In genomic region chr7:111729483-111729882, GRCh38 we compare ENCODE assay signal across 30 cellular contexts.
"Had no signal": no experiment of that assay in that cellular context is flagged by ENCODE, and none has a peak within 500 bp of the region (broad histone marks: within the 10 kb centered on the region; RNA-seq: fewer than 3 reads in every experiment).

No MANE protein-coding gene starts in this region.

- H3K27ac Mint-ChIP-seq: activated B cell treated with CpG ODN at 0.5 μM for 24 hours; activated CD4-positive, alpha-beta T cell treated with anti-CD3 and anti-CD28 coated beads for 36 hours; activated naive CD4-positive, alpha-beta T cell treated with anti-CD3 and anti-CD28 coated beads for 36 hours; activated naive CD8-positive, alpha-beta T cell treated with anti-CD3 and anti-CD28 coated beads, Interleukin-2, amount 10 ng/mL, durations not matched to agents 7 days and 5 days; effector memory CD8-positive, alpha-beta T cell; memory B cell; nephron; stimulated activated effector memory CD8-positive, alpha-beta T cell treated with anti-CD3 and anti-CD28 coated beads, Interleukin-12 subunit alpha, Interleukin-12 subunit beta, amount 100 ng/mL, for 72 hours had no signal

- H3K4me3 ChIP-seq: colonic mucosa, dorsolateral prefrontal cortex, esophagus squamous epithelium, gastrocnemius medialis, right lobe of liver, skin epidermis, stomach, suprapubic skin, uterus had no signal

- H3K9me3 Mint-ChIP-seq: activated B cell treated with CpG ODN at 0.5 μM for 24 hours; activated naive CD4-positive, alpha-beta T cell treated with anti-CD3 and anti-CD28 coated beads for 36 hours; activated naive CD8-positive, alpha-beta T cell treated with anti-CD3 and anti-CD28 coated beads, Interleukin-2, amount 10 ng/mL, durations not matched to agents 7 days and 5 days; effector memory CD8-positive, alpha-beta T cell; memory B cell; nephron; stimulated activated effector memory CD8-positive, alpha-beta T cell treated with anti-CD3 and anti-CD28 coated beads, Interleukin-12 subunit alpha, Interleukin-12 subunit beta, amount 100 ng/mL, for 72 hours had no signal

- ATAC-seq: activated CD4-positive, alpha-beta T cell treated with anti-CD3 and anti-CD28 coated beads for 36 hours; effector memory CD8-positive, alpha-beta T cell; gastrocnemius medialis; left cardiac atrium; stimulated activated effector memory CD8-positive, alpha-beta T cell treated with anti-CD3 and anti-CD28 coated beads, Interleukin-12 subunit alpha, Interleukin-12 subunit beta, amount 100 ng/mL, for 72 hours had no signal

- H3K27me3 ChIP-seq: colonic mucosa, dorsolateral prefrontal cortex, esophagus squamous epithelium, gastrocnemius medialis, right lobe of liver, stomach, suprapubic skin, uterus had no signal

- DNase-seq: activated B cell treated with CpG ODN at 0.5 μM for 24 hours; activated CD4-positive, alpha-beta T cell treated with anti-CD3 and anti-CD28 coated beads for 36 hours; activated CD4-positive, alpha-beta T cell treated with anti-CD3 and anti-CD28 coated beads, Interleukin-2, amount 50 U/mL, for 4 hours; activated CD8-positive, alpha-beta memory T cell treated with anti-CD3 and anti-CD28 coated beads for 24 hours; activated CD8-positive, alpha-beta memory T cell treated with anti-CD3 and anti-CD28 coated beads, Interleukin-2, amount 50 U/mL, for 4 hours; activated naive CD4-positive, alpha-beta T cell treated with anti-CD3 and anti-CD28 coated beads for 36 hours; activated naive CD8-positive, alpha-beta T cell treated with anti-CD3 and anti-CD28 coated beads, Interleukin-2, amount 10 ng/mL, durations not matched to agents 7 days and 5 days; activated T-cell treated with anti-CD3 and anti-CD28 coated beads, Interleukin-2, amount 50 U/mL, for 48 hours; amniotic stem cell; colonic mucosa; dorsolateral prefrontal cortex; effector memory CD8-positive, alpha-beta T cell; esophagus squamous epithelium; gastrocnemius medialis; hippocampal formation; islet precursor cell; left cardiac atrium; nucleus accumbens; right lobe of liver; stimulated activated CD4-positive, alpha-beta T cell treated with anti-CD3 and anti-CD28 coated beads, Interleukin-1b, Interleukin-23, amount 100 ng/mL, for 48 hours; stomach; T-helper 9 cell; trophoblast cell; uterus had no signal

- H3K36me3 Mint-ChIP-seq: activated naive CD8-positive, alpha-beta T cell treated with anti-CD3 and anti-CD28 coated beads, Interleukin-2, amount 10 ng/mL, durations not matched to agents 7 days and 5 days; memory B cell; stimulated activated effector memory CD8-positive, alpha-beta T cell treated with anti-CD3 and anti-CD28 coated beads, Interleukin-12 subunit alpha, Interleukin-12 subunit beta, amount 100 ng/mL, for 72 hours had no signal

- H3K9me3 ChIP-seq: colonic mucosa, esophagus squamous epithelium, gastrocnemius medialis, right lobe of liver, stomach, suprapubic skin, uterus had no signal

- H3K79me2 ChIP-seq: parathyroid adenoma had no signal

- H3K27me3 Mint-ChIP-seq: activated naive CD8-positive, alpha-beta T cell treated with anti-CD3 and anti-CD28 coated beads, Interleukin-2, amount 10 ng/mL, durations not matched to agents 7 days and 5 days; memory B cell had no signal

- H3K36me3 ChIP-seq: colonic mucosa, gastrocnemius medialis, uterus had no signal

- H3K4me1 ChIP-seq: colonic mucosa, esophagus squamous epithelium, gastrocnemius medialis, parathyroid adenoma, right lobe of liver, stomach, suprapubic skin, uterus had no signal

- H3K27ac ChIP-seq: colonic mucosa, esophagus squamous epithelium, gastrocnemius medialis, parathyroid adenoma, right lobe of liver, skin epidermis, stomach, suprapubic skin, uterus had no signal

- H3K4me3 Mint-ChIP-seq: activated B cell treated with CpG ODN at 0.5 μM for 24 hours; activated CD4-positive, alpha-beta T cell treated with anti-CD3 and anti-CD28 coated beads for 36 hours; activated naive CD4-positive, alpha-beta T cell treated with anti-CD3 and anti-CD28 coated beads for 36 hours; activated naive CD8-positive, alpha-beta T cell treated with anti-CD3 and anti-CD28 coated beads, Interleukin-2, amount 10 ng/mL, durations not matched to agents 7 days and 5 days; effector memory CD8-positive, alpha-beta T cell; memory B cell; nephron; stimulated activated effector memory CD8-positive, alpha-beta T cell treated with anti-CD3 and anti-CD28 coated beads, Interleukin-12 subunit alpha, Interleukin-12 subunit beta, amount 100 ng/mL, for 72 hours had no signal

- H3K4me1 Mint-ChIP-seq: activated B cell treated with CpG ODN at 0.5 μM for 24 hours; activated CD4-positive, alpha-beta T cell treated with anti-CD3 and anti-CD28 coated beads for 36 hours; activated naive CD8-positive, alpha-beta T cell treated with anti-CD3 and anti-CD28 coated beads, Interleukin-2, amount 10 ng/mL, durations not matched to agents 7 days and 5 days; memory B cell; stimulated activated effector memory CD8-positive, alpha-beta T cell treated with anti-CD3 and anti-CD28 coated beads, Interleukin-12 subunit alpha, Interleukin-12 subunit beta, amount 100 ng/mL, for 72 hours had no signal

- H3K9ac ChIP-seq: parathyroid adenoma had no signal

- H2AFZ ChIP-seq: parathyroid adenoma had no signal
